In genomic region chr6:24743265-24743943, GRCh38 we compare ENCODE assay signal across 9 cellular contexts. TPM values are rescaled to one million over a fixed set of nuclear protein-coding genes. Genes with fewer than 3 reads are reported as not detected.
A peak's percentile ranks its signal among the peaks of the same experiment; 100 is the strongest.
DNase-seq lines count a peak whose midpoint lies in the region; ATAC-seq and TF ChIP-seq lines count a peak whose summit lies in the region.
"Had no signal": no experiment of that assay in that cellular context is flagged by ENCODE, and none has a peak within 500 bp of the region (broad histone marks: within the 10 kb centered on the region; RNA-seq: fewer than 3 reads in every experiment).

No MANE protein-coding gene starts in this region.

- H3K4me2 ChIP-seq in PC-9: peak overlapping the region; percentile 82

- H3F3A ChIP-seq in PC-9 (ENCODE audit: insufficient read depth, low read depth): peaks cover 28% of the 10 kb centered on the region

- ATAC-seq in GM18867 (IDR thresholded peaks at IDR 0.05; ENCODE audit: unreplicated experiment) (peak; percentile 78), HG03025 (IDR thresholded peaks at IDR 0.05; ENCODE audit: low FRiP score, unreplicated experiment) (peak; percentile 60)
- ATAC-seq in natural killer cell treated with Interleukin-12 subunit alpha and Interleukin-12 subunit beta and Interleukin-15 and Interleukin-18, amount 100 ng/mL, for 72 hours: peak; percentile 92 to 96

- peaks cover 8 to 13% of the 10 kb centered on the region in 2 donors for H3K27me3 Mint-ChIP-seq in natural killer cell treated with Interleukin-12 subunit alpha and Interleukin-12 subunit beta and Interleukin-15 and Interleukin-18, amount 100 ng/mL, for 72 hours

- H3K9me3 ChIP-seq in PC-9 (ENCODE audit: insufficient read depth, low read depth): no peaks in the 10 kb centered on the region
- H3K9me3 ChIP-seq in ovary: no peaks in the 10 kb centered on the region

- peaks cover 23 to 30% of the 10 kb centered on the region in 2 donors for H3K4me1 Mint-ChIP-seq in natural killer cell treated with Interleukin-12 subunit alpha and Interleukin-12 subunit beta and Interleukin-15 and Interleukin-18, amount 100 ng/mL, for 72 hours (ENCODE audit: low read depth in 2 of 2)

- H3K36me3 Mint-ChIP-seq in natural killer cell treated with Interleukin-12 subunit alpha and Interleukin-12 subunit beta and Interleukin-15 and Interleukin-18, amount 100 ng/mL, for 72 hours: no peaks in the 10 kb centered on the region

- no peaks in the 10 kb centered on the region for H3K79me2 ChIP-seq in PC-9 (ENCODE audit: low read depth)

- peak overlapping the region; percentile 84 for H3K4me3 Mint-ChIP-seq in natural killer cell treated with Interleukin-12 subunit alpha and Interleukin-12 subunit beta and Interleukin-15 and Interleukin-18, amount 100 ng/mL, for 72 hours

- no peaks in the 10 kb centered on the region for H4K20me1 ChIP-seq in PC-9 (ENCODE audit: insufficient read depth)

- H3K36me3 ChIP-seq in PC-9 (ENCODE audit: low read depth): no peaks in the 10 kb centered on the region
- H3K36me3 ChIP-seq in ovary: no peaks in the 10 kb centered on the region

- no peaks in the 10 kb centered on the region for H3K9me2 ChIP-seq in PC-9 (ENCODE audit: insufficient read depth)

- H3K4me3 ChIP-seq in AG04449 (ENCODE audit: low read depth, low read length) (peak overlapping the region; percentile 40), PC-9 (peak overlapping the region; percentile 44; the same call in 1 of the 2 replicates), ovary (no peak overlapping the region)

- TF ChIP-seq EP300 in ovary (IDR thresholded peaks at IDR 0.05): no peak

- peak overlapping the region; percentile 97 for H3K27ac ChIP-seq in PC-9
- no peak overlapping the region for H3K27ac ChIP-seq in ovary

- WGBS in ovary, 3 donors: 57 to 68% (median 64%) methylated on average over 2 of the region's 2 CpGs

- DNase-seq in AG04449 (ENCODE audit: low read depth, low spot score): peak; percentile 90
- peak; percentile 58 to 90 for DNase-seq in PC-9
- peak; percentile 84 for DNase-seq in dedifferentiated amniotic fluid mesenchymal stem cell (ENCODE audit: extremely low spot score)
- no peak for DNase-seq in natural killer cell treated with Interleukin-12 subunit alpha and Interleukin-12 subunit beta and Interleukin-15 and Interleukin-18, amount 100 ng/mL, for 72 hours (ENCODE audit: low spot score)
- DNase-seq in HuH-7.5 (ENCODE audit: low spot score): no peak
- DNase-seq in ovary: no peak

- BruUV-seq in PC-9 (replicated peaks; lab: Mats Ljungman, UMichigan): no TSS peak

- H3K27me3 ChIP-seq in PC-9 (ENCODE audit: insufficient read depth, low read depth): no peaks in the 10 kb centered on the region
- no peaks in the 10 kb centered on the region for H3K27me3 ChIP-seq in ovary

- H3K27ac Mint-ChIP-seq in natural killer cell treated with Interleukin-12 subunit alpha and Interleukin-12 subunit beta and Interleukin-15 and Interleukin-18, amount 100 ng/mL, for 72 hours: peak overlapping the region; percentile 72 to 81

- CTCF ChIA-PET in AG04449 (lab: Yijun Ruan, JAX): interaction anchor here (1.1 to 1.4 kb wide), 3 partner anchors 10 to 328 kb away, joined by 3 to 4 read pairs (median 4); no protein-coding TSS in a partner anchor
- CTCF ChIA-PET in PC-9 (lab: Charles Lee): no interaction called here

- no peak for TF ChIP-seq CTCF in AG04449 (IDR thresholded peaks at IDR 0.05; ENCODE audit: insufficient read depth, low read length, missing control alignments)
- no peak for TF ChIP-seq CTCF in PC-9 (conservative IDR thresholded peaks at IDR 0.05)
- no peak for TF ChIP-seq CTCF in ovary (IDR thresholded peaks at IDR 0.05)

- peak overlapping the region; percentile 81 for H2AFZ ChIP-seq in PC-9

- peaks cover 4% of the 10 kb centered on the region for H3K9me3 Mint-ChIP-seq in natural killer cell treated with Interleukin-12 subunit alpha and Interleukin-12 subunit beta and Interleukin-15 and Interleukin-18, amount 100 ng/mL, for 72 hours

- H3K4me1 ChIP-seq in PC-9 (replicated peaks; ENCODE audit: insufficient read depth) (peaks cover 26% of the 10 kb centered on the region), ovary (ENCODE audit: insufficient read depth) (no peaks in the 10 kb centered on the region)

- no peak for TF ChIP-seq POLR2A in ovary (IDR thresholded peaks at IDR 0.05)

- intact Hi-C loops in PC-9 (cut with micrococcal nuclease; ENCODE audit: unreplicated experiment): loop anchor here (1.0 to 2.0 kb wide), 2 partner anchors 22 to 77 kb away; partner anchors contain the start of genes ACOT13 and TDP2
- intact Hi-C loops in ovary (cut with DNase I): no loop called here

- POLR2A ChIA-PET in AG04449 (lab: Yijun Ruan, JAX) (interaction anchor here (0.7 to 1.4 kb wide), 5 partner anchors 11 to 41 kb away, joined by 3 to 13 read pairs (median 3); partner anchors contain the start of gene C6orf62), PC-9 (lab: Charles Lee; ENCODE audit: unreplicated experiment) (interaction anchor here (0.6 to 1.3 kb wide), 8 partner anchors 18 to 1279 kb away, joined by 4 to 11 read pairs (median 6); partner anchors contain the start of genes ACOT13 and TDP2)

RNA-seq across cellular contexts. Expression of gene C6orf62, which starts 24.4 kb away (rescaled TPM):
- total RNA-seq in PC-9 (2021): 107 and 128 TPM in 2 replicates
- total RNA-seq in natural killer cell treated with Interleukin-12 subunit alpha and Interleukin-12 subunit beta and Interleukin-15 and Interleukin-18, amount 100 ng/mL, for 72 hours: 100 to 1,000 TPM; 119 to 127 TPM
- total RNA-seq in ovary: 100 to 1,000 TPM in 1 of 7 donors, 10 to 100 TPM in 6; 40.6 to 101 (median 76.0) TPM
- 10 to 100 TPM; 60.7 to 87.3 TPM for polyA plus RNA-seq in ovary

RNA-seq across cellular contexts. Expression of gene GMNN, which starts 31.3 kb away (rescaled TPM):
- total RNA-seq in PC-9 (2021) (53.1 and 54.8 TPM in 2 replicates), ovary (10 to 100 TPM in 2 of 7 donors, 1 to 10 TPM in 5; 4.7 to 36.1 (median 8.8) TPM)
- total RNA-seq in natural killer cell treated with Interleukin-12 subunit alpha and Interleukin-12 subunit beta and Interleukin-15 and Interleukin-18, amount 100 ng/mL, for 72 hours: 10 to 100 TPM; 41.7 to 81.0 TPM
- 10 to 100 TPM; 17.5 to 26.7 TPM for polyA plus RNA-seq in ovary

RNA-seq across cellular contexts. Expression of gene ARMH2, which starts 55.3 kb away (rescaled TPM):
- total RNA-seq in PC-9 (2021) (not detected in 2 replicates), ovary (not detected)
- 1 to 10 TPM in 1 of 2 donors, under 1 TPM in 1; 0.74 to 1.3 TPM for total RNA-seq in natural killer cell treated with Interleukin-12 subunit alpha and Interleukin-12 subunit beta and Interleukin-15 and Interleukin-18, amount 100 ng/mL, for 72 hours
- polyA plus RNA-seq in ovary: not detected
- total RNA-seq: mononuclear cell had no signal

Comparison
In these comparisons a context has a peak if more than half of its experiments do, and no peak if none do; other contexts are left out.
1. DNase-seq: peak in AG04449 (single experiment), PC-9 (2 of 2) and dedifferentiated amniotic fluid mesenchymal stem cell (single experiment); none in natural killer cell treated with Interleukin-12 subunit alpha and Interleukin-12 subunit beta and Interleukin-15 and Interleukin-18, amount 100 ng/mL, for 72 hours (single experiment), HuH-7.5 (single experiment) and ovary (0 of 5).
2. Peak in every context shown above with its lines, with median percentiles within 50 percentile points of each other: ATAC-seq.